In genomic region chr11:69945157-69945556, GRCh38 we compare ENCODE assay signal across 26 cellular contexts.
DNase-seq lines count a peak whose midpoint lies in the region; ATAC-seq, FAIRE-seq and TF ChIP-seq lines count a peak whose summit lies in the region.
"Had no signal": no experiment of that assay in that cellular context is flagged by ENCODE, and none has a peak within 500 bp of the region (broad histone marks: within the 10 kb centered on the region; RNA-seq: fewer than 3 reads in every experiment).

No MANE protein-coding gene starts in this region.

- H3K27me3 Mint-ChIP-seq in chondrocyte (ENCODE audit: low read depth), result peaks cover 8% of the 10 kb centered on the region

- intact Hi-C loops in HepG2 (cut with micrococcal nuclease; ENCODE audit: unreplicated experiment) (no loop called here), right lobe of liver (cut with DNase I) (no loop called here), K562 (cut with micrococcal nuclease) (no loop called here)

- H3K27me3 ChIP-seq in HepG2 (ENCODE audit: control insufficient read depth in 1 of 2, insufficient read depth in 2 of 2, low read length in 2 of 2) (peaks cover 5 to 24% of the 10 kb centered on the region in 2 experiments; a peak in 3 of 5 replicates), right lobe of liver (no peaks in the 10 kb centered on the region), K562 (ENCODE audit: control insufficient read depth in 2 of 2, insufficient read depth in 2 of 2, low read length in 2 of 2) (peaks cover 0 to 21% of the 10 kb centered on the region in 2 experiments; a peak in 3 of 5 replicates), parathyroid adenoma (ENCODE audit: control insufficient read depth, insufficient read depth, low read length) (no peaks in the 10 kb centered on the region)
- H3K27me3 ChIP-seq: BLaER1 treated with 17β-estradiol and CSF1 and Interleukin-3, amounts not matched to agents 10 nM and 100 nM had no signal

- H3K9me3 Mint-ChIP-seq in chondrocyte (ENCODE audit: low read depth), result no peaks in the 10 kb centered on the region
- H3K9me3 Mint-ChIP-seq: CD4-positive, alpha-beta T cell; CD8-positive, alpha-beta T cell had no signal

- H3K4me1 Mint-ChIP-seq in chondrocyte (ENCODE audit: low read depth), result peaks cover 18% of the 10 kb centered on the region
- H3K4me1 Mint-ChIP-seq: B cell had no signal

- no TSS peak for BruUV-seq in HepG2 (replicated peaks; lab: Mats Ljungman, UMichigan)
- BruUV-seq in K562 (replicated peaks; lab: Mats Ljungman, UMichigan), result no TSS peak

- TF ChIP-seq CTCF in HepG2 (CRISPR knock-in tag; IDR thresholded peaks at IDR 0.05), result no peak
- TF ChIP-seq CTCF in right lobe of liver (IDR thresholded peaks at IDR 0.05), result no peak
- TF ChIP-seq CTCF in K562 (IDR thresholded peaks at IDR 0.05 in 2 of 3, conservative IDR thresholded peaks at IDR 0.05 in 1 of 3; ENCODE audit: insufficient read depth in 2 of 3, low read depth in 1 of 3, low read length in 3 of 3), result no peak
- TF ChIP-seq CTCF in parathyroid adenoma (IDR thresholded peaks at IDR 0.05), result no peak
- no peak for TF ChIP-seq CTCF in chondrocyte (IDR thresholded peaks at IDR 0.05)

- H2AFZ ChIP-seq in HepG2 (ENCODE audit: low read length) (no peak overlapping the region), K562 (ENCODE audit: low read depth, low read length) (no peak overlapping the region), parathyroid adenoma (no peak overlapping the region)

- peaks cover 5% of the 10 kb centered on the region for H3K9me3 ChIP-seq in HepG2 (ENCODE audit: low read length)
- no peaks in the 10 kb centered on the region for H3K9me3 ChIP-seq in right lobe of liver
- H3K9me3 ChIP-seq in K562 (replicated peaks; ENCODE audit: control insufficient read depth, insufficient read depth, low read depth, low read length), result no peaks in the 10 kb centered on the region
- H3K9me3 ChIP-seq in parathyroid adenoma (ENCODE audit: control insufficient read depth, low read length), result no peaks in the 10 kb centered on the region

- H3K9ac ChIP-seq in HepG2 (ENCODE audit: insufficient read depth, low read depth, low read length) (no peak overlapping the region), K562 (ENCODE audit: insufficient read depth in 1 of 2, low read depth in 2 of 2, low read length in 2 of 2) (no peak overlapping the region), parathyroid adenoma (no peak overlapping the region)
- H3K9ac ChIP-seq: BLaER1 treated with 17β-estradiol and CSF1 and Interleukin-3, amounts not matched to agents 10 nM and 100 nM had no signal

- TF ChIP-seq POLR2A in HepG2 (IDR thresholded peaks at IDR 0.05; ENCODE audit: insufficient read depth in 1 of 2, low read depth in 2 of 2, low read length in 2 of 2) (no peak), right lobe of liver (IDR thresholded peaks at IDR 0.05) (no peak), K562 (conservative IDR thresholded peaks at IDR 0.05) (no peak)

- H4K20me1 ChIP-seq in HepG2 (ENCODE audit: insufficient read depth, low read length) (no peaks in the 10 kb centered on the region), K562 (replicated peaks; ENCODE audit: control insufficient read depth, insufficient read depth, low read length) (no peaks in the 10 kb centered on the region)
- H4K20me1 ChIP-seq: BLaER1 treated with 17β-estradiol and CSF1 and Interleukin-3, amounts not matched to agents 10 nM and 100 nM had no signal

- H3K4me3 ChIP-seq in HepG2 (replicated peaks in 1 of 3; ENCODE audit: insufficient read depth in 1 of 3, low read depth in 2 of 3, low read length in 3 of 3), result no peak overlapping the region
- H3K4me3 ChIP-seq in right lobe of liver, result no peak overlapping the region
- no peak overlapping the region for H3K4me3 ChIP-seq in K562
- no peak overlapping the region for H3K4me3 ChIP-seq in parathyroid adenoma (ENCODE audit: low read depth, low read length)
- H3K4me3 ChIP-seq: A549; BLaER1 treated with 17β-estradiol and CSF1 and Interleukin-3, amounts not matched to agents 10 nM and 100 nM; GM12878 had no signal

- FAIRE-seq in HepG2 (lab: Jason Lieb, UNC) (no peak), K562 (lab: Jason Lieb, UNC) (no peak)
- FAIRE-seq: A549, GM12878, GM12892, GM18507 had no signal

- POLR2A ChIA-PET in HepG2 (lab: Yijun Ruan, JAX), result no interaction called here
- POLR2A ChIA-PET in K562 (lab: Yijun Ruan, JAX), result no interaction called here

- no peak overlapping the region for H3K4me2 ChIP-seq in HepG2 (ENCODE audit: low read depth, low read length)
- H3K4me2 ChIP-seq in K562 (ENCODE audit: insufficient read depth, low read length), result no peak overlapping the region
- no peak overlapping the region for H3K4me2 ChIP-seq in parathyroid adenoma (ENCODE audit: low read length)
- H3K4me2 ChIP-seq: A549 had no signal

- H3K79me2 ChIP-seq in HepG2 (ENCODE audit: insufficient read depth, low read length) (no peaks in the 10 kb centered on the region), K562 (ENCODE audit: control insufficient read depth, insufficient read depth, low read length) (no peaks in the 10 kb centered on the region), parathyroid adenoma (no peaks in the 10 kb centered on the region)

- H3K27ac ChIP-seq in HepG2 (ENCODE audit: extremely low read length, insufficient read depth, low read length), result no peak overlapping the region
- no peak overlapping the region for H3K27ac ChIP-seq in right lobe of liver
- no peak overlapping the region for H3K27ac ChIP-seq in K562 (ENCODE audit: extremely low read depth, low read depth, low read length)
- H3K27ac ChIP-seq in parathyroid adenoma, result peak overlapping the region; percentile 99
- H3K27ac ChIP-seq: 22Rv1; A549; BLaER1 treated with 17β-estradiol and CSF1 and Interleukin-3, amounts not matched to agents 10 nM and 100 nM; C4-2B had no signal

- TF ChIP-seq EP300 in HepG2 (IDR thresholded peaks at IDR 0.05; ENCODE audit: low read depth in 2 of 2, low read length in 2 of 2) (no peak), HepG2 (CRISPR knock-in tag; IDR thresholded peaks at IDR 0.05; ENCODE audit: borderline replicate concordance) (no peak), K562 (IDR thresholded peaks at IDR 0.05; ENCODE audit: low read length) (no peak)

- TF ChIP-seq RAD21 in HepG2 (CRISPR knock-in tag; IDR thresholded peaks at IDR 0.05) (no peak), K562 (CRISPR knock-in tag; conservative IDR thresholded peaks at IDR 0.05 in 1 of 2, IDR thresholded peaks at IDR 0.05 in 1 of 2) (no peak)

- whole genome bisulfite sequencing in HepG2 (ENCODE audit: low lambda C conversion rate), result 0% methylated on average over 1 of the region's 1 CpG
- 78% methylated on average over 1 of the region's 1 CpG for WGBS in right lobe of liver (ENCODE audit: insufficient coverage, low coverage, low lambda C conversion rate, missing lambda C conversion rate)
- no CpG with 5 or more reads among the region's 1 CpG for WGBS in K562 (ENCODE audit: insufficient coverage, low coverage, missing lambda C conversion rate)

- DNase-seq in HepG2 (ENCODE audit: low spot score), result no peak
- DNase-seq in right lobe of liver, result no peak
- no peak for DNase-seq in K562 (ENCODE audit: extremely low read depth in 1 of 4, low spot score in 3 of 4)
- DNase-seq in COLO829 (ENCODE audit: low spot score), result no peak
- no peak for DNase-seq in chondrocyte (ENCODE audit: low spot score)
- DNase-seq: AML-193; CD4-positive, alpha-beta T cell; CD8-positive, alpha-beta T cell; COR-L47; DMS 273 treated with DMSO at 0.1 percent for 48 hours; DMS153; DMS53; DMS79; DND-41; EL; GDM1 had no signal

- ATAC-seq in HepG2 (no peak), right lobe of liver (no peak), K562 (no peak), HG03520 (IDR thresholded peaks at IDR 0.05; ENCODE audit: unreplicated experiment) (no peak)
- ATAC-seq: A549; CD8-positive, alpha-beta T cell; GM12878 had no signal

- in situ Hi-C loops in HepG2 (cut with HindIII; ENCODE audit: extremely low pct_ligation_motif_present, low pct_unique_long_range_greater_than_20kb) (no loop called here), K562 (cut with MboI) (no loop called here)

- no peaks in the 10 kb centered on the region for H3K36me3 ChIP-seq in HepG2 (replicated peaks in 1 of 2; ENCODE audit: control insufficient read depth in 1 of 2, insufficient read depth in 2 of 2, low read length in 2 of 2)
- H3K36me3 ChIP-seq in right lobe of liver, result no peaks in the 10 kb centered on the region
- H3K36me3 ChIP-seq in K562 (ENCODE audit: control insufficient read depth, insufficient read depth, low read length), result no peaks in the 10 kb centered on the region
- H3K36me3 ChIP-seq in parathyroid adenoma (ENCODE audit: control insufficient read depth, insufficient read depth, low read length), result no peaks in the 10 kb centered on the region
- H3K36me3 ChIP-seq: BLaER1 treated with 17β-estradiol and CSF1 and Interleukin-3, amounts not matched to agents 10 nM and 100 nM had no signal

- H3K4me1 ChIP-seq in HepG2 (ENCODE audit: insufficient read depth, low read length) (no peaks in the 10 kb centered on the region), right lobe of liver (peaks cover 0 to 9% (median under 1%) of the 10 kb centered on the region in 4 donors), K562 (replicated peaks in 1 of 2; ENCODE audit: control insufficient read depth in 2 of 2, insufficient read depth in 2 of 2, low read length in 2 of 2) (peaks cover 31 to 61% of the 10 kb centered on the region in 2 experiments), parathyroid adenoma (peaks cover 43% of the 10 kb centered on the region)

- CTCF ChIA-PET in HepG2 (lab: Yijun Ruan, JAX; ENCODE audit: low intra/inter-chr PET ratio, low total read pairs) (no interaction called here), K562 (lab: Yijun Ruan, JAX; ENCODE audit: low intra/inter-chr PET ratio) (no interaction called here)

- no peak overlapping the region for H3K4me3 Mint-ChIP-seq in chondrocyte (ENCODE audit: unreplicated experiment)
- H3K4me3 Mint-ChIP-seq: B cell; CD4-positive, alpha-beta T cell; CD8-positive, alpha-beta T cell had no signal

- no peaks in the 10 kb centered on the region for H3K36me3 Mint-ChIP-seq in chondrocyte (ENCODE audit: low read depth)
- H3K36me3 Mint-ChIP-seq: CD8-positive, alpha-beta T cell had no signal

- peaks cover 15% of the 10 kb centered on the region for H3K9me1 ChIP-seq in K562 (ENCODE audit: control insufficient read depth, insufficient read depth, low read length)

- H3K27ac Mint-ChIP-seq in chondrocyte (ENCODE audit: unreplicated experiment), result no peak overlapping the region
- H3K27ac Mint-ChIP-seq: B cell; CD4-positive, alpha-beta T cell; CD8-positive, alpha-beta T cell had no signal

TF ChIP-seq in K562, 482 proteins besides CTCF, POLR2A, EP300 and RAD21 (continues in another document):
- no peak for TF ChIP-seq CBFB (CRISPR knock-in tag; IDR thresholded peaks at IDR 0.05)
- TF ChIP-seq HDAC1 (IDR thresholded peaks at IDR 0.05), result 0 out of 4 replicates have a peak, but pooled peaks of 1 of the 2 experiments have one; percentile 41
- no peak for TF ChIP-seq ZBTB12 (CRISPR knock-in tag; IDR thresholded peaks at IDR 0.05)

Comparison
In these comparisons a context has a peak if more than half of its experiments do, and no peak if none do; other contexts are left out.
1. Of the 241 proteins assayed by ChIP-seq in both HepG2 and K562: peak only in HepG2: none; only in K562: EHMT2 and ZNF512; in both: none; in neither: 237; mixed calls (peak in some experiments, not most) for 2.